Comparison of ENCODE assay signal across 8 cellular contexts in the genomic region with DNA sequence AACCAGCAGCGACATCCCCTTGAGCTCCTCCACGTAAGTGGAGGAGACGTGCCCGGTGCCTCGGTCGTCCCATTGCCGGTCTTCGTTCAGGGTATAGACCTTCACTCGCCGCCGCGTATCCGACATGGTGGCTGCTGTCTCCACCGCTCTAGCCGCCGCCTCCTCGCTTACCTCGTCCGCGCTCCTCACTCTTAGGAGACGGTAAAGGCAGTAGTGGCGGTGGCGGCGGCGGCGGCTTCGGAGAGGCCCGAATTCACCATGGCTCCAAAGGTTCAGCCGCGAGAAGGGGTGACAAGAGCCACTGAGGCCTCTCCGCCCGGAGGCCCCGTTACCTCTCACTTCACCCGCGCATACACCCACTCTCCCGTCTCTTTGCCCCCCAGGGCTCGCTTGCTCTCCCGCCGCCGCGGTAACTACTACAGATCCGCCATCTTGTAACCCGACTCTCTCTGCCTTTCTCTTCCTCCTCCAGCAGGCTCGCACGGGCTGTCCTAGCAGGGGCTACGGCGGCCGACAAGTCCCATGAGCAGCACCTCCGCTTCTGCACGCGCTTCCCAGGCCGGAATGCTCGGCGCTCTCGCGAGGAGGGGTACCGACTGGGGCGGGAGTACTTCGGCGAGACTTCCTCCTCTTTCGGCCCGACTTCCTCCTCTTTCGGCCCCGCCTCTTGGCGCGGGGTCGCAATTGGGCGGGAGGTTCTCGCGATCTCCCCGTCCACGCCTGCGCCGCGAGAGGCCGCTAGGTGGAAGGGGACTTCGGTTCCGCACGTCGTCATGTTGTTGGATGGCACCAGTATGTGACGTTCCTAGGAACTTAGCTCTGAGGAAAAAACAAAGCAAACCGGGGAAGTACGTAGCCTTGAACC. TPM values are rescaled to one million over a fixed set of nuclear protein-coding genes. Genes with fewer than 3 reads are reported as not detected.
A peak's percentile ranks its signal among the peaks of the same experiment; 100 is the strongest.
DNase-seq lines count a peak whose midpoint lies in the region; ATAC-seq and TF ChIP-seq lines count a peak whose summit lies in the region.

Gene PPP4R3B, minus strand, starts transcription at position 463 of the 865 bp plus-strand sequence. Its CDS starts 337 bp downstream, at position 126.

- H3K36me3 ChIP-seq in CD8-positive, alpha-beta T cell (ENCODE audit: insufficient read depth, low read length): no peaks in the 10 kb centered on the region
- H3K36me3 ChIP-seq in lower lobe of right lung: peaks cover 51% of the 10 kb centered on the region

- peak within 1 kb of the TSS; percentile 95 for H3K4me3 ChIP-seq in CD8-positive, alpha-beta T cell (ENCODE audit: low read depth, low read length)
- peak within 1 kb of the TSS; percentile 99 for H3K4me3 ChIP-seq in lower lobe of right lung

- H3K27ac ChIP-seq in CD8-positive, alpha-beta T cell (ENCODE audit: low read depth, low read length): peak within 1 kb of the TSS; percentile 99
- peak within 1 kb of the TSS; percentile 98 for H3K27ac ChIP-seq in lower lobe of right lung

- no peak within 1 kb of the TSS for H3K27ac Mint-ChIP-seq in CD8-positive, alpha-beta T cell
- no peak within 1 kb of the TSS for H3K27ac Mint-ChIP-seq in activated CD4-positive, alpha-beta memory T cell treated with anti-CD3 and anti-CD28 coated beads, Interleukin-2, amount 10 ng/mL, durations not matched to agents 7 days and 5 days

- H3K27me3 Mint-ChIP-seq in CD8-positive, alpha-beta T cell (ENCODE audit: low read depth): no peaks in the 10 kb centered on the region
- no peaks in the 10 kb centered on the region for H3K27me3 Mint-ChIP-seq in activated CD4-positive, alpha-beta memory T cell treated with anti-CD3 and anti-CD28 coated beads, Interleukin-2, amount 10 ng/mL, durations not matched to agents 7 days and 5 days

- peaks cover 50% of the 10 kb centered on the region for H3K4me1 ChIP-seq in CD8-positive, alpha-beta T cell (ENCODE audit: insufficient read depth, low read length)
- peaks cover 54% of the 10 kb centered on the region for H3K4me1 ChIP-seq in lower lobe of right lung

- H3K27me3 ChIP-seq in CD8-positive, alpha-beta T cell (ENCODE audit: insufficient read depth, low read length): no peaks in the 10 kb centered on the region
- H3K27me3 ChIP-seq in lower lobe of right lung (ENCODE audit: low read depth): no peaks in the 10 kb centered on the region

- POLR2A ChIA-PET in CD8-positive, alpha-beta T cell (lab: Charles Lee): interaction anchor here (0.7 to 2.8 kb wide), 13 partner anchors 8 to 1849 kb away, joined by 3 to 55 read pairs (median 4); partner anchors contain the start of genes CCDC88A, CFAP36 and CHAC2
- POLR2A ChIA-PET in activated CD4-positive, alpha-beta memory T cell treated with anti-CD3 and anti-CD28 coated beads, Interleukin-2, amount 10 ng/mL, durations not matched to agents 7 days and 5 days (lab: Charles Lee): interaction anchor here (0.7 to 3.0 kb wide), 27 partner anchors 9 to 1646 kb away, joined by 3 to 32 read pairs (median 5); partner anchors contain the start of genes ACYP2, CFAP36, CLHC1 and EML6

- DNase-seq in CD8-positive, alpha-beta T cell: peak; percentile 96 to 100 (median 98)
- DNase-seq in HK-2 (ENCODE audit: unreplicated experiment) (peak; percentile 99), NCI-H82 treated with DMSO at 0.1 percent for 48 hours (lab: John Stamatoyannopoulos, UW; ENCODE audit: unreplicated experiment) (peak; percentile 94), lower lobe of right lung (peak; percentile 100)
- peak; percentile 99 for DNase-seq in activated CD4-positive, alpha-beta memory T cell treated with anti-CD3 and anti-CD28 coated beads, Interleukin-2, amount 10 ng/mL, durations not matched to agents 7 days and 5 days
- DNase-seq in effector CD4-positive, alpha-beta T cell: peak; percentile 99
- peak; percentile 97 for DNase-seq in stimulated activated CD4-positive, alpha-beta T cell treated with anti-CD3 and anti-CD28 coated beads, TNF-alpha, amount 100 ng/mL, for 24 hours (ENCODE audit: low read depth in 3 of 3)

- H3K9me3 ChIP-seq in CD8-positive, alpha-beta T cell (ENCODE audit: low read length): no peaks in the 10 kb centered on the region
- H3K9me3 ChIP-seq in lower lobe of right lung: no peaks in the 10 kb centered on the region

- TF ChIP-seq CTCF in CD8-positive, alpha-beta T cell (IDR thresholded peaks at IDR 0.05): peak; percentile 21
- peak; percentile 59 for TF ChIP-seq CTCF in lower lobe of right lung (IDR thresholded peaks at IDR 0.05)

- no peaks in the 10 kb centered on the region for H3K9me3 Mint-ChIP-seq in CD8-positive, alpha-beta T cell
- H3K9me3 Mint-ChIP-seq in activated CD4-positive, alpha-beta memory T cell treated with anti-CD3 and anti-CD28 coated beads, Interleukin-2, amount 10 ng/mL, durations not matched to agents 7 days and 5 days: no peaks in the 10 kb centered on the region

- H3K36me3 Mint-ChIP-seq in CD8-positive, alpha-beta T cell: peaks cover 47% of the 10 kb centered on the region
- H3K36me3 Mint-ChIP-seq in activated CD4-positive, alpha-beta memory T cell treated with anti-CD3 and anti-CD28 coated beads, Interleukin-2, amount 10 ng/mL, durations not matched to agents 7 days and 5 days (ENCODE audit: low read depth): peaks cover 36% of the 10 kb centered on the region

- peaks cover 63% of the 10 kb centered on the region for H3K4me1 Mint-ChIP-seq in CD8-positive, alpha-beta T cell (ENCODE audit: low read depth)
- H3K4me1 Mint-ChIP-seq in activated CD4-positive, alpha-beta memory T cell treated with anti-CD3 and anti-CD28 coated beads, Interleukin-2, amount 10 ng/mL, durations not matched to agents 7 days and 5 days: peaks cover 46% of the 10 kb centered on the region

- CTCF ChIA-PET in CD8-positive, alpha-beta T cell (lab: Charles Lee): interaction anchor here (1.0 kb wide), 1 partner anchor 11 kb away, joined by 3 read pairs; no protein-coding TSS in a partner anchor
- CTCF ChIA-PET in activated CD4-positive, alpha-beta memory T cell treated with anti-CD3 and anti-CD28 coated beads, Interleukin-2, amount 10 ng/mL, durations not matched to agents 7 days and 5 days (lab: Charles Lee): interaction anchor here (1.0 to 1.4 kb wide), 7 partner anchors 8 to 569 kb away, joined by 3 to 4 read pairs (median 3); partner anchors contain the start of gene CFAP36

- intact Hi-C loops in CD8-positive, alpha-beta T cell (cut with DNase I, micrococcal nuclease): loop anchor here (1.0 to 5.0 kb wide), 21 partner anchors 19 to 1850 kb away; partner anchors contain the start of genes ACYP2 (in 2 of the 2), ASB3 (in 2 of the 2), CFAP36 (in 2 of the 2) and CHAC2 (in 2 of the 2)
- intact Hi-C loops in lower lobe of right lung (cut with DNase I): no loop called here

- ATAC-seq in CD8-positive, alpha-beta T cell: peak; percentile 83
- ATAC-seq in GM19452 (IDR thresholded peaks at IDR 0.05; ENCODE audit: unreplicated experiment) (peak; percentile 81), lower lobe of right lung (peak; percentile 97 to 99)

- H3K4me3 Mint-ChIP-seq in CD8-positive, alpha-beta T cell: no peak within 1 kb of the TSS
- no peak within 1 kb of the TSS for H3K4me3 Mint-ChIP-seq in activated CD4-positive, alpha-beta memory T cell treated with anti-CD3 and anti-CD28 coated beads, Interleukin-2, amount 10 ng/mL, durations not matched to agents 7 days and 5 days

RNA-seq across cellular contexts. Expression of gene PPP4R3B, which starts in this region (rescaled TPM):
- total RNA-seq in CD8-positive, alpha-beta T cell: 10 to 100 TPM; 39.0 to 43.9 TPM
- total RNA-seq in activated CD4-positive, alpha-beta memory T cell treated with anti-CD3 and anti-CD28 coated beads, Interleukin-2, amount 10 ng/mL, durations not matched to agents 7 days and 5 days: 10 to 100 TPM; 70.7 to 75.4 TPM
- 66.3 TPM for total RNA-seq in lower lobe of right lung

Comparison
In these comparisons a context has a peak if more than half of its experiments do, and no peak if none do; other contexts are left out.
1. Peak in every context shown above with its lines: DNase-seq, ATAC-seq, H3K4me3 ChIP-seq and H3K27ac ChIP-seq.